In the genomic region with DNA sequence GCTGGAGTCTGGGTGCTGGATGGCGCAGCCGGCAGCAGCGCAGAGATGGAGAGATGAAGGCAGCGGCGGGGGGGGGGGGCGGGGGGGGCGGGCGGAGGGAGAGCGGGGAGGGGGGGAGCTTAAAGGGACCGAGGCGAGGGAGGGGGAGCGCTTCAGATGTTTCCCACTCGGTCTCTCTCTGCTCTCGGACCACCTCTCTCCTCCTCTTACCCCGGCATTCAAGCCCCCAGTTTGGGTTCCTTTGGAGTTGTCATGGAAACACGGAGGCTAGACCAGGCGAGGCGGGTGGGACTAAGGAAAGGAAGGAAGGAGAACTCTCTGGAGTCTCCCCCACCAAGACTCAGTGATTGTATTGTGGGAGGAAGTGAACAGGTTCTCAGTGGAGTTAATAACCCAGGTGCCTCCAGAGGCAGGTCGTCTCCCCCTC, we compare ENCODE assay signal across 9 cellular contexts. TPM values are rescaled to one million over a fixed set of nuclear protein-coding genes. Genes with fewer than 3 reads are reported as not detected.
A peak's percentile ranks its signal among the peaks of the same experiment; 100 is the strongest.
DNase-seq lines count a peak whose midpoint lies in the region; ATAC-seq, FAIRE-seq and TF ChIP-seq lines count a peak whose summit lies in the region.
"Had no signal": no experiment of that assay in that cellular context is flagged by ENCODE, and none has a peak within 500 bp of the region (broad histone marks: within the 10 kb centered on the region; RNA-seq: fewer than 3 reads in every experiment).

A gene (minus strand): TSS at position 55 of the 427 bp plus-strand sequence. CDS start 112 bp downstream, outside the sequence.

- no peak for DNase-seq in activated naive CD4-positive, alpha-beta T cell treated with Interleukin-2 at 50 U/mL for 16 hours
- DNase-seq in bronchial epithelial cell (ENCODE audit: low read depth): no peak
- no peak for DNase-seq in lower lobe of right lung
- no peak for DNase-seq in upper lobe of left lung
- no peak for DNase-seq in 8988T
- DNase-seq in NOMO-1 treated with DMSO at 0.1 percent for 48 hours (lab: John Stamatoyannopoulos, UW; ENCODE audit: unreplicated experiment): no peak
- DNase-seq: Kasumi-1 had no signal

- H3K36me3 Mint-ChIP-seq in activated naive CD4-positive, alpha-beta T cell treated with anti-CD3 and anti-CD28 coated beads, Interleukin-2, amount 50 U/mL, for 24 hours: no peaks in the 10 kb centered on the region

- peaks cover 4% of the 10 kb centered on the region for H3K27me3 Mint-ChIP-seq in activated naive CD4-positive, alpha-beta T cell treated with anti-CD3 and anti-CD28 coated beads, Interleukin-2, amount 50 U/mL, for 24 hours

- peaks cover 67% of the 10 kb centered on the region for H3K4me1 Mint-ChIP-seq in activated naive CD4-positive, alpha-beta T cell treated with anti-CD3 and anti-CD28 coated beads, Interleukin-2, amount 50 U/mL, for 24 hours

- H3K27me3 ChIP-seq in bronchial epithelial cell (ENCODE audit: control insufficient read depth, insufficient read depth, low read length) (no peaks in the 10 kb centered on the region), lower lobe of right lung (ENCODE audit: low read depth) (peaks cover 49% of the 10 kb centered on the region), upper lobe of left lung (peaks cover 0 to 35% (median 14%) of the 10 kb centered on the region in 4 donors)

- H3K27ac Mint-ChIP-seq in activated naive CD4-positive, alpha-beta T cell treated with anti-CD3 and anti-CD28 coated beads, Interleukin-2, amount 50 U/mL, for 24 hours: no peak within 1 kb of the TSS

- peak within 1 kb of the TSS; percentile 99 for H3K4me3 Mint-ChIP-seq in activated naive CD4-positive, alpha-beta T cell treated with anti-CD3 and anti-CD28 coated beads, Interleukin-2, amount 50 U/mL, for 24 hours

- no peak for FAIRE-seq in bronchial epithelial cell (lab: Jason Lieb, UNC)

- H3K4me3 ChIP-seq in bronchial epithelial cell (ENCODE audit: low read depth, low read length): peak within 1 kb of the TSS; percentile 91
- peak within 1 kb of the TSS; percentile 77 for H3K4me3 ChIP-seq in lower lobe of right lung
- H3K4me3 ChIP-seq in upper lobe of left lung: peak within 1 kb of the TSS in 3 of 4 donors; percentile 33 to 76 (median 60)

- H3K4me1 ChIP-seq in lower lobe of right lung (peaks cover 27% of the 10 kb centered on the region), upper lobe of left lung (peaks cover 31 to 63% (median 36%) of the 10 kb centered on the region in 4 donors)

- no peak for TF ChIP-seq CTCF in bronchial epithelial cell (IDR thresholded peaks at IDR 0.05; ENCODE audit: insufficient read depth, low read length, severe bottlenecking)
- TF ChIP-seq CTCF in lower lobe of right lung (IDR thresholded peaks at IDR 0.05): no peak
- no peak for TF ChIP-seq CTCF in upper lobe of left lung (IDR thresholded peaks at IDR 0.05)

- no peak for TF ChIP-seq POLR2A in upper lobe of left lung (IDR thresholded peaks at IDR 0.05)

- H3K36me3 ChIP-seq in bronchial epithelial cell (ENCODE audit: control insufficient read depth, insufficient read depth, low read length) (peaks cover 3% of the 10 kb centered on the region), lower lobe of right lung (peaks cover 9% of the 10 kb centered on the region), upper lobe of left lung (peaks cover 0 to 13% (median 0%) of the 10 kb centered on the region in 4 donors)

- ATAC-seq in lower lobe of right lung: no peak
- no peak for ATAC-seq in upper lobe of left lung (ENCODE audit: low FRiP score in 2 of 2)
- ATAC-seq in HG03521 (IDR thresholded peaks at IDR 0.05; ENCODE audit: unreplicated experiment): no peak

- intact Hi-C loops in lower lobe of right lung (cut with DNase I): no loop called here

- no peak for TF ChIP-seq EP300 in upper lobe of left lung (IDR thresholded peaks at IDR 0.05)

- H3K27ac ChIP-seq in lower lobe of right lung (peak within 1 kb of the TSS; percentile 21), upper lobe of left lung (peak within 1 kb of the TSS; percentile 79 to 87 (median 85))

- H3K9me3 ChIP-seq in lower lobe of right lung (no peaks in the 10 kb centered on the region), upper lobe of left lung (no peaks in the 10 kb centered on the region)

- H3K9me3 Mint-ChIP-seq in activated naive CD4-positive, alpha-beta T cell treated with anti-CD3 and anti-CD28 coated beads, Interleukin-2, amount 50 U/mL, for 24 hours: no peaks in the 10 kb centered on the region

- 6 to 8% methylated on average over 9 to 16 of the region's 19 CpGs for WGBS in upper lobe of left lung, 2 donors

RNA-seq across cellular contexts. Expression of the gene that starts here (rescaled TPM):
- not detected in 2 replicates for total RNA-seq in bronchial epithelial cell
- total RNA-seq in lower lobe of right lung: 1.2 TPM
- total RNA-seq in upper lobe of left lung: 1 to 10 TPM in 2 of 6 donors, under 1 TPM in 3, not detected in 1; 0.69 to 6.3 (median 0.98) TPM
